11 cellular contexts compared by ENCODE assay signal in genomic region chr9:130030821-130031481, GRCh38. TPM values are rescaled to one million over a fixed set of nuclear protein-coding genes. Genes with fewer than 3 reads are reported as not detected.
DNase-seq lines count a peak whose midpoint lies in the region; ATAC-seq, FAIRE-seq and TF ChIP-seq lines count a peak whose summit lies in the region.
"Had no signal": no experiment of that assay in that cellular context is flagged by ENCODE, and none has a peak within 500 bp of the region (broad histone marks: within the 10 kb centered on the region; RNA-seq: fewer than 3 reads in every experiment).

No MANE protein-coding gene starts in this region.

- no peak for TF ChIP-seq CTCF in suprapubic skin (IDR thresholded peaks at IDR 0.05)
- no peak for TF ChIP-seq CTCF in ovary (IDR thresholded peaks at IDR 0.05)

- WGBS in suprapubic skin: 87% methylated on average over 3 of the region's 3 CpGs
- 66 to 96% methylated on average over 3 of the region's 3 CpGs for WGBS in aorta, 2 donors
- whole genome bisulfite sequencing in ovary, 3 donors: 80 to 97% (median 94%) methylated on average over 3 of the region's 3 CpGs

- H3K36me3 Mint-ChIP-seq in CD4-positive, CD25-positive, alpha-beta regulatory T cell: peaks cover 30% of the 10 kb centered on the region
- H3K36me3 Mint-ChIP-seq in activated CD8-positive, alpha-beta T cell treated with anti-CD3 and anti-CD28 coated beads, Interleukin-2, amount 10 ng/mL, durations not matched to agents 7 days and 5 days (ENCODE audit: low read depth): peaks cover 58% of the 10 kb centered on the region

- peak overlapping the region; percentile 69 to 94 (median 79) for H3K4me3 Mint-ChIP-seq in CD4-positive, CD25-positive, alpha-beta regulatory T cell
- H3K4me3 Mint-ChIP-seq in activated CD8-positive, alpha-beta T cell treated with anti-CD3 and anti-CD28 coated beads, Interleukin-2, amount 10 ng/mL, durations not matched to agents 7 days and 5 days: no peak overlapping the region

- POLR2A ChIA-PET in activated CD8-positive, alpha-beta T cell treated with anti-CD3 and anti-CD28 coated beads, Interleukin-2, amount 10 ng/mL, durations not matched to agents 7 days and 5 days (lab: Charles Lee): interaction anchor here (0.6 to 7.9 kb wide), 8 partner anchors 9 to 144 kb away, joined by 3 to 68 read pairs (median 4); partner anchors contain the start of gene FNBP1

- H3K4me3 ChIP-seq in CD4-positive, CD25-positive, alpha-beta regulatory T cell (ENCODE audit: low read depth, low read length): peak overlapping the region; percentile 79
- H3K4me3 ChIP-seq in muscle layer of colon (ENCODE audit: low read depth in 1 of 2, low read length in 2 of 2) (no peak overlapping the region), suprapubic skin (no peak overlapping the region), aorta (ENCODE audit: low read length in 2 of 2) (no peak overlapping the region), ovary (no peak overlapping the region)

- H3K9me3 Mint-ChIP-seq in CD4-positive, CD25-positive, alpha-beta regulatory T cell: peaks cover 0 to 3% (median 0%) of the 10 kb centered on the region in 7 donors
- H3K9me3 Mint-ChIP-seq in activated CD8-positive, alpha-beta T cell treated with anti-CD3 and anti-CD28 coated beads, Interleukin-2, amount 10 ng/mL, durations not matched to agents 7 days and 5 days (ENCODE audit: insufficient read depth): no peaks in the 10 kb centered on the region

- CTCF ChIA-PET in activated CD8-positive, alpha-beta T cell treated with anti-CD3 and anti-CD28 coated beads, Interleukin-2, amount 10 ng/mL, durations not matched to agents 7 days and 5 days (lab: Charles Lee): interaction anchor here (0.7 to 2.5 kb wide), 11 partner anchors 9 to 145 kb away, joined by 3 to 12 read pairs (median 3); no protein-coding TSS in a partner anchor

- H3K27ac ChIP-seq in CD4-positive, CD25-positive, alpha-beta regulatory T cell (ENCODE audit: insufficient read depth, low read length, poor library complexity, severe bottlenecking): peak overlapping the region; percentile 91
- H3K27ac ChIP-seq in muscle layer of colon (ENCODE audit: low read depth, low read length) (peak overlapping the region; percentile 51), suprapubic skin (no peak overlapping the region), aorta (ENCODE audit: low read depth in 1 of 2, low read length in 2 of 2) (no peak overlapping the region), ovary (no peak overlapping the region)

- H3K4me1 Mint-ChIP-seq in CD4-positive, CD25-positive, alpha-beta regulatory T cell: peaks cover 54 to 99% (median 82%) of the 10 kb centered on the region in 4 donors
- peaks cover 92% of the 10 kb centered on the region for H3K4me1 Mint-ChIP-seq in activated CD8-positive, alpha-beta T cell treated with anti-CD3 and anti-CD28 coated beads, Interleukin-2, amount 10 ng/mL, durations not matched to agents 7 days and 5 days (ENCODE audit: low read depth)

- intact Hi-C loops in aorta (cut with DNase I): no loop called here
- intact Hi-C loops in ovary (cut with DNase I): no loop called here

- ATAC-seq in CD4-positive, CD25-positive, alpha-beta regulatory T cell (ENCODE audit: low read depth in 2 of 2): peak; percentile 53 to 65
- ATAC-seq in activated CD8-positive, alpha-beta T cell treated with anti-CD3 and anti-CD28 coated beads, Interleukin-2, amount 10 ng/mL, durations not matched to agents 7 days and 5 days: peak; percentile 44
- ATAC-seq in aorta (ENCODE audit: low FRiP score): no peak

- peak; percentile 30 for TF ChIP-seq POLR2A in GM18951 (IDR thresholded peaks at IDR 0.05; ENCODE audit: extremely low read depth, insufficient read depth, insufficient read length)
- TF ChIP-seq POLR2A in suprapubic skin (IDR thresholded peaks at IDR 0.05): no peak
- TF ChIP-seq POLR2A in ovary (IDR thresholded peaks at IDR 0.05): no peak

- H3K4me1 ChIP-seq in CD4-positive, CD25-positive, alpha-beta regulatory T cell (ENCODE audit: control insufficient read depth, insufficient read depth, low read length, poor library complexity, severe bottlenecking): peaks cover 100% of the 10 kb centered on the region
- H3K4me1 ChIP-seq in muscle layer of colon (ENCODE audit: insufficient read depth, low read length): peaks cover 85% of the 10 kb centered on the region
- peaks cover 59% of the 10 kb centered on the region for H3K4me1 ChIP-seq in suprapubic skin
- peaks cover 0 to 10% of the 10 kb centered on the region in 2 donors for H3K4me1 ChIP-seq in aorta (ENCODE audit: control insufficient read depth in 1 of 2, insufficient read depth in 2 of 2, low read length in 2 of 2)
- H3K4me1 ChIP-seq in ovary (ENCODE audit: insufficient read depth): peaks cover 6% of the 10 kb centered on the region

- in situ Hi-C loops in GM18951 (cut with MboI; ENCODE audit: low sequenced_read_pairs, unreplicated experiment): no loop called here

- H3K9me3 ChIP-seq in CD4-positive, CD25-positive, alpha-beta regulatory T cell (ENCODE audit: control insufficient read depth in 2 of 2, low read length in 2 of 2): no peaks in the 10 kb centered on the region
- H3K9me3 ChIP-seq in muscle layer of colon (ENCODE audit: low read length) (no peaks in the 10 kb centered on the region), suprapubic skin (no peaks in the 10 kb centered on the region), aorta (ENCODE audit: control insufficient read depth, low read length) (no peaks in the 10 kb centered on the region), ovary (no peaks in the 10 kb centered on the region)

- H3K36me3 ChIP-seq in CD4-positive, CD25-positive, alpha-beta regulatory T cell (ENCODE audit: control insufficient read depth, insufficient read depth, low read length): peaks cover 5% of the 10 kb centered on the region
- peaks cover 4% of the 10 kb centered on the region for H3K36me3 ChIP-seq in muscle layer of colon (ENCODE audit: insufficient read depth, low read length)
- H3K36me3 ChIP-seq in suprapubic skin: no peaks in the 10 kb centered on the region
- no peaks in the 10 kb centered on the region for H3K36me3 ChIP-seq in aorta (ENCODE audit: control insufficient read depth in 1 of 2, insufficient read depth in 2 of 2, low read length in 1 of 2)
- no peaks in the 10 kb centered on the region for H3K36me3 ChIP-seq in ovary

- no peak for FAIRE-seq in RCC 7860 (lab: Jason Lieb, UNC)
- FAIRE-seq: endometrium had no signal

- no peak overlapping the region for H3K9ac ChIP-seq in muscle layer of colon (ENCODE audit: low read length)

- H3K27me3 ChIP-seq in CD4-positive, CD25-positive, alpha-beta regulatory T cell (ENCODE audit: control insufficient read depth, insufficient read depth, low read length): no peaks in the 10 kb centered on the region
- H3K27me3 ChIP-seq in muscle layer of colon (ENCODE audit: control insufficient read depth in 1 of 2, insufficient read depth in 2 of 2, low read length in 2 of 2): no peaks in the 10 kb centered on the region
- no peaks in the 10 kb centered on the region for H3K27me3 ChIP-seq in suprapubic skin
- H3K27me3 ChIP-seq in aorta (ENCODE audit: control insufficient read depth in 1 of 2, insufficient read depth in 2 of 2, low read length in 1 of 2): no peaks in the 10 kb centered on the region
- no peaks in the 10 kb centered on the region for H3K27me3 ChIP-seq in ovary

- no peaks in the 10 kb centered on the region for H3K27me3 Mint-ChIP-seq in CD4-positive, CD25-positive, alpha-beta regulatory T cell
- no peaks in the 10 kb centered on the region for H3K27me3 Mint-ChIP-seq in activated CD8-positive, alpha-beta T cell treated with anti-CD3 and anti-CD28 coated beads, Interleukin-2, amount 10 ng/mL, durations not matched to agents 7 days and 5 days (ENCODE audit: low read depth)

- DNase-seq in CD4-positive, CD25-positive, alpha-beta regulatory T cell: peak in 1 of 3 donors; percentile 51
- DNase-seq in activated CD8-positive, alpha-beta T cell treated with anti-CD3 and anti-CD28 coated beads, Interleukin-2, amount 10 ng/mL, durations not matched to agents 7 days and 5 days: no peak
- DNase-seq in suprapubic skin (ENCODE audit: low spot score in 2 of 2) (no peak), RCC 7860 (ENCODE audit: low spot score) (no peak), aorta (no peak), ovary (no peak)
- DNase-seq: NCI-H446; stimulated activated CD4-positive, alpha-beta T cell treated with anti-CD3 and anti-CD28 coated beads, Interleukin-4, amount 100 ng/mL, for 4 hours had no signal

- H3K27ac Mint-ChIP-seq in CD4-positive, CD25-positive, alpha-beta regulatory T cell: peak overlapping the region; percentile 74 to 98 (median 97)
- peak overlapping the region; percentile 86 for H3K27ac Mint-ChIP-seq in activated CD8-positive, alpha-beta T cell treated with anti-CD3 and anti-CD28 coated beads, Interleukin-2, amount 10 ng/mL, durations not matched to agents 7 days and 5 days

- no peak for TF ChIP-seq EP300 in suprapubic skin (IDR thresholded peaks at IDR 0.05)
- TF ChIP-seq EP300 in ovary (IDR thresholded peaks at IDR 0.05): no peak

RNA-seq across cellular contexts. Expression of gene FNBP1, which starts 12.0 kb away (rescaled TPM):
- total RNA-seq in CD4-positive, CD25-positive, alpha-beta regulatory T cell: 253 TPM
- 100 to 1,000 TPM; 147 to 218 (median 188) TPM for polyA plus RNA-seq in CD4-positive, CD25-positive, alpha-beta regulatory T cell
- total RNA-seq in activated CD8-positive, alpha-beta T cell treated with anti-CD3 and anti-CD28 coated beads, Interleukin-2, amount 10 ng/mL, durations not matched to agents 7 days and 5 days: 100 to 1,000 TPM; 173 to 176 TPM
- total RNA-seq in suprapubic skin (10 to 100 TPM; 23.7 to 50.5 (median 43.3) TPM), aorta (10 to 100 TPM; 92.2 to 92.9 TPM), ovary (10 to 100 TPM; 22.4 to 57.8 (median 49.0) TPM)
- polyA plus RNA-seq in aorta (10 to 100 TPM; 21.9 to 35.4 TPM), ovary (10 to 100 TPM; 18.0 to 61.5 TPM)

RNA-seq across cellular contexts. Expression of gene GPR107, which starts 22.8 kb away (rescaled TPM):
- total RNA-seq in CD4-positive, CD25-positive, alpha-beta regulatory T cell: 29.9 TPM
- polyA plus RNA-seq in CD4-positive, CD25-positive, alpha-beta regulatory T cell: 1 to 10 TPM; 2.8 to 4.5 (median 3.1) TPM
- 10 to 100 TPM; 22.5 to 24.4 TPM for total RNA-seq in activated CD8-positive, alpha-beta T cell treated with anti-CD3 and anti-CD28 coated beads, Interleukin-2, amount 10 ng/mL, durations not matched to agents 7 days and 5 days
- 10 to 100 TPM; 24.6 to 41.8 (median 34.1) TPM for total RNA-seq in suprapubic skin
- 10 to 100 TPM; 43.3 to 48.2 TPM for total RNA-seq in aorta
- 10 to 100 TPM in 1 of 2 donors, 1 to 10 TPM in 1; 7.4 to 26.9 TPM for polyA plus RNA-seq in aorta
- 10 to 100 TPM; 11.6 to 34.4 (median 28.3) TPM for total RNA-seq in ovary
- 10 to 100 TPM; 16.3 to 44.0 TPM for polyA plus RNA-seq in ovary

Comparison
In these comparisons a context has a peak if more than half of its experiments do, and no peak if none do; other contexts are left out.
1. H3K27ac ChIP-seq: peak in CD4-positive, CD25-positive, alpha-beta regulatory T cell (single experiment) and muscle layer of colon (single experiment); none in suprapubic skin (single experiment), aorta (0 of 2) and ovary (0 of 2).